In genomic region chr12:120230326-120230973, GRCh38 we compare ENCODE assay signal across 9 cellular contexts. TPM values are rescaled to one million over a fixed set of nuclear protein-coding genes. Genes with fewer than 3 reads are reported as not detected.
DNase-seq lines count a peak whose midpoint lies in the region; ATAC-seq and TF ChIP-seq lines count a peak whose summit lies in the region.
"Had no signal": no experiment of that assay in that cellular context is flagged by ENCODE, and none has a peak within 500 bp of the region (broad histone marks: within the 10 kb centered on the region; RNA-seq: fewer than 3 reads in every experiment).

No MANE protein-coding gene starts in this region.

- intact Hi-C loops in thyroid gland (cut with DNase I), result no loop called here

- H3K4me1 ChIP-seq in thyroid gland, result peaks cover 80 to 93% of the 10 kb centered on the region in 2 donors

- no peaks in the 10 kb centered on the region for H3K36me3 ChIP-seq in thyroid gland

- H3K27me3 ChIP-seq in layer of hippocampus (ENCODE audit: control insufficient read depth, insufficient read depth, low read length), result no peaks in the 10 kb centered on the region
- H3K27me3 ChIP-seq in thyroid gland, result no peaks in the 10 kb centered on the region

- no peak for ATAC-seq in HG03108 (IDR thresholded peaks at IDR 0.05; ENCODE audit: unreplicated experiment)

- no peak for TF ChIP-seq CTCF in thyroid gland (IDR thresholded peaks at IDR 0.05)

- 22 to 40% methylated on average over 4 to 9 of the region's 9 CpGs for WGBS in thyroid gland, 2 donors

- H3K27ac ChIP-seq in layer of hippocampus (ENCODE audit: low read depth, low read length) (peak overlapping the region; percentile 81), thyroid gland (peak overlapping the region; percentile 77 to 96 (median 96))

- in situ Hi-C loops in G401 (cut with HindIII; ENCODE audit: low sequenced_read_pairs), result no loop called here

- DNase-seq in G401 (ENCODE audit: low spot score) (peak; percentile 61), NCI-H510A treated with DMSO at 0.1 percent for 48 hours (lab: John Stamatoyannopoulos, UW) (peak; percentile 43), cerebellar cortex (ENCODE audit: low spot score) (peak; percentile 83), thyroid gland (peak; percentile 59 to 74), NCI-H774 (lab: John Stamatoyannopoulos, UW) (no peak), NCI-H1105 (lab: John Stamatoyannopoulos, UW) (no peak)
- DNase-seq: activated B cell treated with CpG ODN at 0.5 μM for 24 hours had no signal

- no peak overlapping the region for H3K4me3 ChIP-seq in thyroid gland (replicated peaks in 1 of 3)

- H3K9me3 ChIP-seq in thyroid gland, result no peaks in the 10 kb centered on the region

- TF ChIP-seq POLR2A in thyroid gland (IDR thresholded peaks at IDR 0.05), result no peak

RNA-seq across cellular contexts. Expression of gene RPLP0, which starts 29.5 kb away (rescaled TPM):
- total RNA-seq in G401 (2014; rRNA removed; shearing (Covaris generic)), result 6,017 and 6,466 TPM in 2 replicates
- total RNA-seq in thyroid gland, result 1,000 to 10,000 TPM; 1,176 to 3,070 (median 2,431) TPM

RNA-seq across cellular contexts. Expression of gene PXN, which starts 35.1 kb away (rescaled TPM):
- total RNA-seq in G401 (2014; rRNA removed; shearing (Covaris generic)), result 18.8 and 24.5 TPM in 2 replicates
- 10 to 100 TPM; 61.7 to 95.5 (median 82.7) TPM for total RNA-seq in thyroid gland

RNA-seq across cellular contexts. Expression of gene GCN1, which starts 35.9 kb away (rescaled TPM):
- 65.2 and 79.0 TPM in 2 replicates for total RNA-seq in G401 (2014; rRNA removed; shearing (Covaris generic))
- total RNA-seq in thyroid gland, result 100 to 1,000 TPM in 1 of 4 donors, 10 to 100 TPM in 3; 44.6 to 111 (median 73.6) TPM

Comparison
In these comparisons a context has a peak if more than half of its experiments do, and no peak if none do; other contexts are left out.
1. DNase-seq: peak in G401 (single experiment), NCI-H510A treated with DMSO at 0.1 percent for 48 hours (single experiment), cerebellar cortex (single experiment) and thyroid gland (2 of 2); none in NCI-H774 (single experiment) and NCI-H1105 (single experiment).